Comparison of ENCODE assay signal across 18 cellular contexts in the genomic region with DNA sequence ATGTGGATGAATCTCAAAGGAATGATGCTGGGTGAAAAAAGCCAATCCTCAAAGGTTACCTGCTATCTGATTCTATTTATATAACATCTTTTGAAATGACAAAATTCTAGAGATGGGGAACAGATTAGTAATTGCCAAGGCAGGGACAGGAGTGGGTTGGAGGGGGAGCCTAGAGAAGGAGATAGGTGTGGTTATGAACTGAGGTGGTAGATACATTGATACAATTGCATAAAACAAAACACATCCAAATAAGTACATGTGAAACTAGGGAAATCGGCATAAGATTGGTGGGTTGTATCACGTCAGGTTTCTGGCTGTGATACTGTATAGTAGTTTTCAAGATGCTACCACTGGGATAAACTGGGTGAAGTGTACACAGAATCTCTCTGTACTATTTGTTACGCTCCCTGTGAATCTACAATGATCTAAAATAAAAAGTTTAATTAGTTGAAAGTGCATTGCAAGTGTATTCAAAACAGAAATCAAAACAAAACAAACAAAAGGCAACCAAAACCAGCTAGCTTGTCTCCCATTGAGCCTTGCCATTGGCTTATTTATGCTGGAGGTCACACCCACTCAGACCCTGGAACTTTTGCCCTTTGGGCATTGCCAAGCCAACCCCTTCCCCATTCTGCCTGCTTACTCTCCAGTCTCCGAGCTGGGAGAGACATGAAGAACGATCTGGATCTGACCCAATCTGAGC. TPM values are rescaled to one million over a fixed set of nuclear protein-coding genes. Genes with fewer than 3 reads are reported as not detected.
A peak's percentile ranks its signal among the peaks of the same experiment; 100 is the strongest.
DNase-seq lines count a peak whose midpoint lies in the region; ATAC-seq, FAIRE-seq and TF ChIP-seq lines count a peak whose summit lies in the region.
"Had no signal": no experiment of that assay in that cellular context is flagged by ENCODE, and none has a peak within 500 bp of the region (broad histone marks: within the 10 kb centered on the region; RNA-seq: fewer than 3 reads in every experiment).

No MANE protein-coding gene starts in this region.

- H2AFZ ChIP-seq in OCI-LY3 (ENCODE audit: low read depth, low read length), result no peak overlapping the region

- peak overlapping the region; percentile 92 for H3K27ac ChIP-seq in OCI-LY3 (ENCODE audit: low read length)
- H3K27ac ChIP-seq: gastrocnemius medialis, thyroid gland had no signal

- H3K79me2 ChIP-seq in OCI-LY3 (ENCODE audit: low read length), result peaks cover 99% of the 10 kb centered on the region

- no peak for TF ChIP-seq CTCF in OCI-LY3 (IDR thresholded peaks at IDR 0.05; ENCODE audit: low read depth, low read length)

- peak; percentile 65 for ATAC-seq in activated CD8-positive, alpha-beta memory T cell treated with anti-CD3 and anti-CD28 coated beads, Interleukin-2, amount 10 ng/mL, durations not matched to agents 7 days and 5 days
- ATAC-seq: gastrocnemius medialis, Right ventricle myocardium inferior had no signal

- H3K9me3 Mint-ChIP-seq in activated CD8-positive, alpha-beta memory T cell treated with anti-CD3 and anti-CD28 coated beads, Interleukin-2, amount 10 ng/mL, durations not matched to agents 7 days and 5 days (ENCODE audit: low read depth), result no peaks in the 10 kb centered on the region
- no peaks in the 10 kb centered on the region for H3K9me3 Mint-ChIP-seq in activated naive CD8-positive, alpha-beta T cell treated with anti-CD3 and anti-CD28 coated beads for 36 hours

- CTCF ChIA-PET in activated CD8-positive, alpha-beta memory T cell treated with anti-CD3 and anti-CD28 coated beads, Interleukin-2, amount 10 ng/mL, durations not matched to agents 7 days and 5 days (lab: Charles Lee), result interaction anchor here (0.9 to 2.5 kb wide), 6 partner anchors 14 to 62 kb away, joined by 3 to 10 read pairs (median 3); partner anchors contain the start of gene PPP1R16B

- no peak for DNase-seq in activated CD8-positive, alpha-beta memory T cell treated with anti-CD3 and anti-CD28 coated beads, Interleukin-2, amount 10 ng/mL, durations not matched to agents 7 days and 5 days
- DNase-seq in activated CD8-positive, alpha-beta memory T cell treated with anti-CD3 and anti-CD28 coated beads for 24 hours, result no peak
- DNase-seq in activated naive CD8-positive, alpha-beta T cell treated with anti-CD3 and anti-CD28 coated beads for 36 hours, result no peak
- peak in 2 of 3 experiments; percentile 18 to 25 for DNase-seq in stimulated activated CD4-positive, alpha-beta T cell treated with anti-CD3 and anti-CD28 coated beads, TNF-alpha, amount 100 ng/mL, for 24 hours (ENCODE audit: low read depth in 3 of 3)
- DNase-seq in H54 (ENCODE audit: insufficient read length, low spot score) (no peak), glomerular visceral epithelial cell (ENCODE audit: extremely low spot score) (no peak), KG1 (lab: John Stamatoyannopoulos, UW) (no peak)
- DNase-seq: gastrocnemius medialis, mesendoderm, NCI-H2029 treated with DMSO at 0.1 percent for 48 hours, NCI-H774, small intestine, thyroid gland had no signal

- H3K4me3 ChIP-seq in OCI-LY3 (ENCODE audit: low read length), result peak overlapping the region; percentile 30
- H3K4me3 ChIP-seq: gastrocnemius medialis, thyroid gland had no signal

- H4K20me1 ChIP-seq in OCI-LY3 (ENCODE audit: insufficient read depth, low read length), result peaks cover 62% of the 10 kb centered on the region

- H3K4me2 ChIP-seq in OCI-LY3 (ENCODE audit: low read length), result peak overlapping the region; percentile 64

- no peaks in the 10 kb centered on the region for H3K27me3 Mint-ChIP-seq in activated CD8-positive, alpha-beta memory T cell treated with anti-CD3 and anti-CD28 coated beads, Interleukin-2, amount 10 ng/mL, durations not matched to agents 7 days and 5 days
- H3K27me3 Mint-ChIP-seq in activated naive CD8-positive, alpha-beta T cell treated with anti-CD3 and anti-CD28 coated beads for 36 hours, result no peaks in the 10 kb centered on the region

- peaks cover 68% of the 10 kb centered on the region for H3K36me3 ChIP-seq in OCI-LY3 (replicated peaks; ENCODE audit: low read depth, low read length)
- H3K36me3 ChIP-seq: gastrocnemius medialis, thyroid gland had no signal

- H3K4me3 Mint-ChIP-seq in activated CD8-positive, alpha-beta memory T cell treated with anti-CD3 and anti-CD28 coated beads, Interleukin-2, amount 10 ng/mL, durations not matched to agents 7 days and 5 days, result peak overlapping the region; percentile 9
- H3K4me3 Mint-ChIP-seq in activated naive CD8-positive, alpha-beta T cell treated with anti-CD3 and anti-CD28 coated beads for 36 hours, result peak overlapping the region; percentile 23

- peak overlapping the region; percentile 59 for H3K9ac ChIP-seq in OCI-LY3 (ENCODE audit: low read length)

- peak overlapping the region; percentile 72 for H3K27ac Mint-ChIP-seq in activated CD8-positive, alpha-beta memory T cell treated with anti-CD3 and anti-CD28 coated beads, Interleukin-2, amount 10 ng/mL, durations not matched to agents 7 days and 5 days
- peak overlapping the region; percentile 70 for H3K27ac Mint-ChIP-seq in activated naive CD8-positive, alpha-beta T cell treated with anti-CD3 and anti-CD28 coated beads for 36 hours

- H3K36me3 Mint-ChIP-seq in activated CD8-positive, alpha-beta memory T cell treated with anti-CD3 and anti-CD28 coated beads, Interleukin-2, amount 10 ng/mL, durations not matched to agents 7 days and 5 days, result peaks cover 52% of the 10 kb centered on the region
- peaks cover 54% of the 10 kb centered on the region for H3K36me3 Mint-ChIP-seq in activated naive CD8-positive, alpha-beta T cell treated with anti-CD3 and anti-CD28 coated beads for 36 hours

- no peaks in the 10 kb centered on the region for H3K9me3 ChIP-seq in OCI-LY3 (ENCODE audit: insufficient read depth, low read length)
- H3K9me3 ChIP-seq: gastrocnemius medialis, thyroid gland had no signal

- H3K4me1 Mint-ChIP-seq in activated CD8-positive, alpha-beta memory T cell treated with anti-CD3 and anti-CD28 coated beads, Interleukin-2, amount 10 ng/mL, durations not matched to agents 7 days and 5 days, result peaks cover 61% of the 10 kb centered on the region
- H3K4me1 Mint-ChIP-seq in activated naive CD8-positive, alpha-beta T cell treated with anti-CD3 and anti-CD28 coated beads for 36 hours, result peaks cover 55% of the 10 kb centered on the region

- FAIRE-seq in H54 (lab: Jason Lieb, UNC), result no peak
- FAIRE-seq: endometrium, small intestine had no signal

- no peak for TF ChIP-seq POLR2A in H54 (IDR thresholded peaks at IDR 0.05; ENCODE audit: low read depth, low read length)

- no peaks in the 10 kb centered on the region for H3K27me3 ChIP-seq in OCI-LY3 (ENCODE audit: low read depth, low read length)
- H3K27me3 ChIP-seq: thyroid gland had no signal

- H3K4me1 ChIP-seq in OCI-LY3 (ENCODE audit: low read length), result peaks cover 98% of the 10 kb centered on the region
- H3K4me1 ChIP-seq: gastrocnemius medialis had no signal

RNA-seq across cellular contexts. Expression of gene PPP1R16B, which starts 27.8 kb away (rescaled TPM):
- total RNA-seq in activated CD8-positive, alpha-beta memory T cell treated with anti-CD3 and anti-CD28 coated beads, Interleukin-2, amount 10 ng/mL, durations not matched to agents 7 days and 5 days, result 100 to 1,000 TPM in 1 of 2 experiments, 10 to 100 TPM in 1; 86.5 to 128 TPM
- 10 to 100 TPM; 65.3 to 65.4 TPM for total RNA-seq in activated naive CD8-positive, alpha-beta T cell treated with anti-CD3 and anti-CD28 coated beads for 36 hours
- total RNA-seq: M059J, osteocyte had no signal

Comparison
In these comparisons a context has a peak if more than half of its experiments do, and no peak if none do; other contexts are left out.
1. DNase-seq: peak in stimulated activated CD4-positive, alpha-beta T cell treated with anti-CD3 and anti-CD28 coated beads, TNF-alpha, amount 100 ng/mL, for 24 hours (2 of 3); none in activated CD8-positive, alpha-beta memory T cell treated with anti-CD3 and anti-CD28 coated beads, Interleukin-2, amount 10 ng/mL, durations not matched to agents 7 days and 5 days (single experiment), activated CD8-positive, alpha-beta memory T cell treated with anti-CD3 and anti-CD28 coated beads for 24 hours (single experiment), activated naive CD8-positive, alpha-beta T cell treated with anti-CD3 and anti-CD28 coated beads for 36 hours (single experiment), H54 (single experiment), glomerular visceral epithelial cell (single experiment) and KG1 (single experiment).